Comparison of ENCODE assay signal across 27 cellular contexts in genomic region chr14:34475163-34475562, GRCh38.
"Had no signal": no experiment of that assay in that cellular context is flagged by ENCODE, and none has a peak within 500 bp of the region (broad histone marks: within the 10 kb centered on the region; RNA-seq: fewer than 3 reads in every experiment).

No MANE protein-coding gene starts in this region.

- H3K27ac ChIP-seq: stomach, suprapubic skin, testis, thoracic aorta, thyroid gland, tibial artery, tibial nerve, transverse colon, upper lobe of left lung, upper lobe of right lung, uterus, vagina had no signal

- H3K4me3 ChIP-seq: stomach, suprapubic skin, thoracic aorta, thyroid gland, tibial artery, tibial nerve, transverse colon, upper lobe of left lung, upper lobe of right lung, uterus, vagina had no signal

- DNase-seq: stimulated activated CD4-positive, alpha-beta T cell treated with anti-CD3 and anti-CD28 coated beads, Interleukin-2, amount 100 ng/mL, for 48 hours; stimulated activated CD4-positive, alpha-beta T cell treated with anti-CD3 and anti-CD28 coated beads, Interleukin-4, amount 100 ng/mL, for 1 hour; stimulated activated CD4-positive, alpha-beta T cell treated with anti-CD3 and anti-CD28 coated beads, Interleukin-4, amount 100 ng/mL, for 24 hours; stimulated activated CD4-positive, alpha-beta T cell treated with anti-CD3 and anti-CD28 coated beads, Interleukin-4, amount 100 ng/mL, for 4 hours; stimulated activated CD8-positive, alpha-beta memory T cell treated with anti-CD3 and anti-CD28 coated beads, Interleukin-4, amount 100 ng/mL, for 48 hours; stimulated activated naive B cell treated with anti-CD40 and anti-IgM and Interleukin-4, amounts not matched to agents 10 μg/mL and 1 μg/mL and 100 μg/mL, for 72 hours; stimulated activated naive CD4-positive, alpha-beta T cell; stimulated activated naive CD4-positive, alpha-beta T cell treated with Interleukin-2 at 50 U/mL for 16 hours; stimulated activated naive CD8-positive, alpha-beta T cell treated with anti-CD3 and anti-CD28 coated beads, Interleukin-15, amount 100 ng/mL, for 72 hours; stimulated activated naive CD8-positive, alpha-beta T cell treated with anti-CD3 and anti-CD28 coated beads, Interleukin-15, Interleukin-2, amounts not matched to agents 100 U/mL and 50 U/mL, for 24 hours; stomach; substantia nigra; testis; thyroid gland; tibial artery; transverse colon; trophoblast cell; upper lobe of right lung; uterus had no signal

- FAIRE-seq: urothelium cell line had no signal

- H3K9me3 ChIP-seq: stomach, suprapubic skin, testis, thoracic aorta, thyroid gland, tibial artery, tibial nerve, transverse colon, upper lobe of left lung, upper lobe of right lung, uterus, vagina had no signal

- H3K36me3 ChIP-seq: stomach, suprapubic skin, thoracic aorta, thyroid gland, tibial artery, tibial nerve, transverse colon, upper lobe of left lung, upper lobe of right lung, uterus, vagina had no signal

- ATAC-seq: stimulated activated effector memory CD8-positive, alpha-beta T cell treated with anti-CD3 and anti-CD28 coated beads, Interleukin-12 subunit alpha, Interleukin-12 subunit beta, amount 100 ng/mL, for 72 hours; stimulated activated memory B cell treated with anti-CD40 and anti-IgM and Interleukin-4, amounts not matched to agents 10 μg/mL and 1 μg/mL and 100 μg/mL, for 72 hours; stimulated activated naive B cell treated with anti-CD40 and anti-IgM and Interleukin-4, amounts not matched to agents 10 μg/mL and 1 μg/mL and 100 μg/mL, for 72 hours; stimulated activated naive CD8-positive, alpha-beta T cell treated with anti-CD3 and anti-CD28 coated beads, Interleukin-15, amount 100 ng/mL, for 72 hours; stimulated activated naive CD8-positive, alpha-beta T cell treated with anti-CD3 and anti-CD28 coated beads, Interleukin-15, Interleukin-2, amounts not matched to agents 100 U/mL and 50 U/mL, for 24 hours; upper lobe of right lung had no signal

- H3K27me3 ChIP-seq: stomach, suprapubic skin, testis, thyroid gland, tibial artery, tibial nerve, transverse colon, upper lobe of left lung, upper lobe of right lung, uterus, vagina had no signal

- H3K4me1 ChIP-seq: stomach, suprapubic skin, testis, thyroid gland, tibial artery, tibial nerve, transverse colon, upper lobe of left lung, upper lobe of right lung, uterus, vagina had no signal
